8 cellular contexts compared by ENCODE assay signal in the genomic region with DNA sequence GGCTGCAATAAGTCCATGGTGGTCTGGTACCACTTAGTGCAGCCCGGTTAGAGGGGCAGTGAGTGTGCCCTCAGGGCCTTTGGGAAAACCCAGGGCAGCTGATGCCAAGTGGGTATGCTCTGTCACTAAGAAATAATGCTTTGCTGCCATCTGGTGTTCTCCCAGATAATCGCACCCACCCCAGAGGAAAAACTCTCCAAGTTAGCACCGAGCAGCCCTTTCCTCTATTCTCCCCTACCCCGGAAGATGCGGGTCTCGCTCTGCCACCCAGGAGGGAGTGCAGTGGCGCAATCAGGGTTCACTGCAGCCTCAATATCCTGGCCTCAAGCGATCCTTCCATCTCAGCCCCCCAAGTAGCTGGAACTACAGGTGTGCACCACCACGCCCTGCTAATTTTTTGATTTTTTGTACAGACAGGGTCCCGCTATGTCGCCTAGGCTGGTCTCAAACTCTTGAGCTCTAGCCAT. TPM values are rescaled to one million over a fixed set of nuclear protein-coding genes. Genes with fewer than 3 reads are reported as not detected.
DNase-seq lines count a peak whose midpoint lies in the region; ATAC-seq and TF ChIP-seq lines count a peak whose summit lies in the region.

No MANE protein-coding gene starts in this region.

- H3K36me3 ChIP-seq in IMR-90 (ENCODE audit: control insufficient read depth, insufficient read depth, low read length): 0 out of 2 replicates have a peak, but pooled peaks cover 2% of the 10 kb centered on the region
- peaks cover 0 to 11% (median 0%) of the 10 kb centered on the region in 3 donors for H3K36me3 ChIP-seq in Peyer's patch
- H3K36me3 ChIP-seq in neuronal stem cell (replicated peaks in 1 of 2; ENCODE audit: control insufficient read depth in 2 of 2, insufficient read depth in 2 of 2, low read length in 2 of 2): peaks cover 5 to 18% of the 10 kb centered on the region in 2 donors
- peaks cover 7% of the 10 kb centered on the region for H3K36me3 ChIP-seq in suprapubic skin

- H4K5ac ChIP-seq in IMR-90 (ENCODE audit: low read depth, low read length): no peak overlapping the region

- H2BK15ac ChIP-seq in IMR-90 (ENCODE audit: low read depth, low read length) (no peak overlapping the region), neuronal stem cell (ENCODE audit: low read length) (no peak overlapping the region)

- WGBS in IMR-90 (ENCODE audit: extremely low coverage in 2 of 2, insufficient read length in 1 of 2), 2 experiments: 39% methylated on average over 8 of the region's 11 CpGs; no CpG with 5 or more reads in 1 of the 2 experiments
- WGBS in neuronal stem cell (ENCODE audit: extremely low coverage in 2 of 2, insufficient read length in 2 of 2, insufficient replicate concordance in 1 of 2), 2 donors: no CpG with 5 or more reads among the region's 11 CpGs
- WGBS in suprapubic skin: 17% methylated on average over 11 of the region's 11 CpGs

- H3K4me2 ChIP-seq in IMR-90 (ENCODE audit: low read depth, low read length) (no peak overlapping the region), neuronal stem cell (ENCODE audit: insufficient read depth, low read length, poor library complexity, severe bottlenecking) (no peak overlapping the region)

- H2AFZ ChIP-seq in IMR-90 (replicated peaks; ENCODE audit: low read length, poor library complexity): no peak overlapping the region
- peak overlapping the region; percentile 77 for H2AFZ ChIP-seq in neuronal stem cell (ENCODE audit: low read length)

- no peak overlapping the region for H3K9ac ChIP-seq in IMR-90 (ENCODE audit: low read depth, low read length)
- peak overlapping the region; percentile 30 for H3K9ac ChIP-seq in neuronal stem cell (ENCODE audit: low read depth, low read length, poor library complexity)

- dilution Hi-C loops in IMR-90 (cut with HindIII; ENCODE audit: low sequenced_read_pairs, unreplicated experiment): no loop called here

- H3K9me1 ChIP-seq in IMR-90 (ENCODE audit: insufficient read depth, low read length): peaks cover 5% of the 10 kb centered on the region; the same call in 1 of the 2 replicates

- H4K91ac ChIP-seq in IMR-90 (ENCODE audit: insufficient read depth, low read depth, low read length) (no peak overlapping the region), neuronal stem cell (ENCODE audit: low read depth, low read length, poor library complexity) (no peak overlapping the region)

- H3K23ac ChIP-seq in IMR-90 (ENCODE audit: low read depth, low read length) (no peak overlapping the region), neuronal stem cell (ENCODE audit: low read depth, low read length, poor library complexity) (no peak overlapping the region)

- no peaks in the 10 kb centered on the region for H3K9me3 ChIP-seq in IMR-90 (ENCODE audit: control insufficient read depth, insufficient read depth, low read length)
- H3K9me3 ChIP-seq in Peyer's patch: no peaks in the 10 kb centered on the region
- peaks cover 0 to 2% of the 10 kb centered on the region in 2 donors for H3K9me3 ChIP-seq in neuronal stem cell (replicated peaks in 1 of 2; ENCODE audit: control insufficient read depth in 2 of 2, insufficient read depth in 1 of 2, low read depth in 1 of 2, low read length in 2 of 2)
- no peaks in the 10 kb centered on the region for H3K9me3 ChIP-seq in suprapubic skin

- H3K4me1 ChIP-seq in IMR-90 (ENCODE audit: control insufficient read depth, insufficient read depth, low read length): peaks cover 10% of the 10 kb centered on the region
- H3K4me1 ChIP-seq in Peyer's patch: peaks cover 0 to 10% (median 0%) of the 10 kb centered on the region in 4 donors
- no peaks in the 10 kb centered on the region for H3K4me1 ChIP-seq in neuronal stem cell (ENCODE audit: control insufficient read depth in 2 of 2, insufficient read depth in 1 of 2, low read depth in 1 of 2, low read length in 2 of 2)
- H3K4me1 ChIP-seq in suprapubic skin: peaks cover 34% of the 10 kb centered on the region

- H2BK20ac ChIP-seq in IMR-90 (ENCODE audit: low read depth, low read length): no peak overlapping the region

- H2BK120ac ChIP-seq in IMR-90 (ENCODE audit: low read depth, low read length) (no peak overlapping the region), neuronal stem cell (ENCODE audit: low read depth, low read length) (no peak overlapping the region)

- H3K4me1 Mint-ChIP-seq in activated T-cell treated with anti-CD3 and anti-CD28 coated beads, Interleukin-2, amount 50 U/mL, for 72 hours (ENCODE audit: low read depth): peaks cover 11% of the 10 kb centered on the region

- H3K18ac ChIP-seq in IMR-90 (ENCODE audit: low read depth, low read length) (no peak overlapping the region), neuronal stem cell (ENCODE audit: low read length) (peak overlapping the region; percentile 27)

- H2AK5ac ChIP-seq in IMR-90 (ENCODE audit: low read depth, low read length): no peak overlapping the region
- no peak overlapping the region for H2AK5ac ChIP-seq in neuronal stem cell (ENCODE audit: low read depth, low read length)

- H3K79me1 ChIP-seq in IMR-90 (ENCODE audit: low read depth in 1 of 2, low read length in 2 of 2): peaks cover 0 to 3% of the 10 kb centered on the region in 2 experiments; a peak in 2 of 4 replicates
- H3K79me1 ChIP-seq in neuronal stem cell (ENCODE audit: low read depth, low read length): no peaks in the 10 kb centered on the region

- peaks cover 7% of the 10 kb centered on the region; the same call in 1 of the 2 replicates for H4K20me1 ChIP-seq in IMR-90 (ENCODE audit: insufficient read depth, low read length)

- H2AK9ac ChIP-seq in IMR-90 (replicated peaks; ENCODE audit: low read depth, low read length, poor library complexity): no peak overlapping the region

- H3K4ac ChIP-seq in IMR-90 (ENCODE audit: low read depth, low read length) (no peak overlapping the region), neuronal stem cell (ENCODE audit: low read length) (no peak overlapping the region)

- H3K27me3 ChIP-seq in IMR-90 (ENCODE audit: control insufficient read depth, insufficient read depth, low read length): no peaks in the 10 kb centered on the region
- H3K27me3 ChIP-seq in Peyer's patch: no peaks in the 10 kb centered on the region
- H3K27me3 ChIP-seq in neuronal stem cell (ENCODE audit: control insufficient read depth in 3 of 3, insufficient read depth in 3 of 3, low read depth in 1 of 3, low read length in 3 of 3): no peaks in the 10 kb centered on the region
- H3K27me3 ChIP-seq in suprapubic skin: no peaks in the 10 kb centered on the region

- peak; percentile 83 for TF ChIP-seq CTCF in IMR-90 (conservative IDR thresholded peaks at IDR 0.05; ENCODE audit: low read depth, low read length)
- TF ChIP-seq CTCF in Peyer's patch (IDR thresholded peaks at IDR 0.05): peak; percentile 75 to 88 (median 85)
- peak; percentile 80 for TF ChIP-seq CTCF in fibroblast of the aortic adventitia (IDR thresholded peaks at IDR 0.05; ENCODE audit: insufficient read depth, low read length)
- peak; percentile 71 to 83 for TF ChIP-seq CTCF in suprapubic skin (IDR thresholded peaks at IDR 0.05)

- H4K8ac ChIP-seq in IMR-90 (ENCODE audit: low read depth in 2 of 2, low read length in 2 of 2): no peak overlapping the region
- H4K8ac ChIP-seq in neuronal stem cell (ENCODE audit: low read depth, low read length): no peak overlapping the region

- no peak overlapping the region for H3K14ac ChIP-seq in IMR-90 (replicated peaks; ENCODE audit: low read depth, low read length)
- no peak overlapping the region for H3K14ac ChIP-seq in neuronal stem cell (ENCODE audit: low read length)

- H2BK5ac ChIP-seq in IMR-90 (ENCODE audit: low read depth, low read length, poor library complexity, severe bottlenecking) (no peak overlapping the region), neuronal stem cell (ENCODE audit: low read length) (no peak overlapping the region)

- H3K4me3 Mint-ChIP-seq in activated T-cell treated with anti-CD3 and anti-CD28 coated beads, Interleukin-2, amount 50 U/mL, for 72 hours: no peak overlapping the region

- H3K27ac ChIP-seq in IMR-90 (ENCODE audit: insufficient read depth, low read length) (no peak overlapping the region), Peyer's patch (no peak overlapping the region), neuronal stem cell (replicated peaks; ENCODE audit: low read length) (no peak overlapping the region), suprapubic skin (no peak overlapping the region)

- intact Hi-C loops in IMR-90 (cut with micrococcal nuclease): loop anchor here (1.0 to 10.0 kb wide), 5 partner anchors 176 to 603 kb away; no protein-coding TSS in a partner anchor

- no peaks in the 10 kb centered on the region for H3K9me3 Mint-ChIP-seq in activated T-cell treated with anti-CD3 and anti-CD28 coated beads, Interleukin-2, amount 50 U/mL, for 72 hours

- BruUV-seq in IMR-90 (replicated peaks; lab: Mats Ljungman, UMichigan): no TSS peak

- ATAC-seq in IMR-90 (ENCODE audit: low read depth) (peak; percentile 78), GM18870 (IDR thresholded peaks at IDR 0.05; ENCODE audit: unreplicated experiment) (no peak)
- peak; percentile 87 to 90 for ATAC-seq in activated T-cell treated with anti-CD3 and anti-CD28 coated beads, Interleukin-2, amount 50 U/mL, for 72 hours (replicated peaks in 1 of 2)

- no peak for TF ChIP-seq POLR2A in IMR-90 (IDR thresholded peaks at IDR 0.05; ENCODE audit: low read depth, low read length)
- TF ChIP-seq POLR2A in Peyer's patch (IDR thresholded peaks at IDR 0.05): no peak
- TF ChIP-seq POLR2A in suprapubic skin (IDR thresholded peaks at IDR 0.05): no peak

- no peaks in the 10 kb centered on the region for H3K27me3 Mint-ChIP-seq in activated T-cell treated with anti-CD3 and anti-CD28 coated beads, Interleukin-2, amount 50 U/mL, for 72 hours (ENCODE audit: low read depth)

- in situ Hi-C loops in IMR-90 (cut with MboI; ENCODE audit: low sequenced_read_pairs): loop anchor here (5.0 to 25.0 kb wide), 3 partner anchors 315 to 780 kb away; a partner anchor contains a TSS

- no peak overlapping the region for H3K4me3 ChIP-seq in IMR-90 (ENCODE audit: insufficient read depth, low read depth, low read length)
- H3K4me3 ChIP-seq in Peyer's patch: no peak overlapping the region
- H3K4me3 ChIP-seq in fibroblast of the aortic adventitia (ENCODE audit: low read depth, low read length): no peak overlapping the region
- no peak overlapping the region for H3K4me3 ChIP-seq in neuronal stem cell (ENCODE audit: low read length in 2 of 2)
- no peak overlapping the region for H3K4me3 ChIP-seq in suprapubic skin

- H3K56ac ChIP-seq in IMR-90 (ENCODE audit: extremely low read depth, insufficient read depth, low read length): no peak overlapping the region

- no peak overlapping the region for H3K27ac Mint-ChIP-seq in activated T-cell treated with anti-CD3 and anti-CD28 coated beads, Interleukin-2, amount 50 U/mL, for 72 hours

- DNase-seq in Daoy (ENCODE audit: low read depth) (peak; percentile 68), IMR-90 (peak; percentile 44), Peyer's patch (peak; percentile 58 to 87 (median 71)), fibroblast of the aortic adventitia (ENCODE audit: low read depth) (peak; percentile 68), neuronal stem cell (ENCODE audit: low spot score) (peak; percentile 74), suprapubic skin (ENCODE audit: low spot score in 2 of 2) (peak in 1 of 2 donors; percentile 84)
- DNase-seq in activated T-cell treated with anti-CD3 and anti-CD28 coated beads, Interleukin-2, amount 50 U/mL, for 72 hours: peak; percentile 63 to 76

- peak; percentile 89 for TF ChIP-seq RAD21 in IMR-90 (IDR thresholded peaks at IDR 0.05; ENCODE audit: low read length)

- H3K36me3 Mint-ChIP-seq in activated T-cell treated with anti-CD3 and anti-CD28 coated beads, Interleukin-2, amount 50 U/mL, for 72 hours (ENCODE audit: insufficient read depth in 2 of 2): peaks cover 0 to 3% of the 10 kb centered on the region in 2 donors

- TF ChIP-seq EP300 in suprapubic skin (IDR thresholded peaks at IDR 0.05): no peak

- POLR2A ChIA-PET in IMR-90 (lab: Charles Lee; ENCODE audit: unreplicated experiment): no interaction called here

- CTCF ChIA-PET in IMR-90 (lab: Yijun Ruan, JAX): interaction anchor here (0.6 to 3.1 kb wide), 5 partner anchors 21 to 457 kb away, joined by 3 to 24 read pairs (median 3); a partner anchor contains a TSS

- H2BK12ac ChIP-seq in neuronal stem cell (ENCODE audit: low read length): no peak overlapping the region

RNA-seq across cellular contexts. Expression of a gene that starts 21.3 kb away (rescaled TPM):
- total RNA-seq in Daoy (2014; rRNA removed; shearing (Covaris generic)): 1.5 and 1.9 TPM in 2 replicates
- total RNA-seq in IMR-90 (2012; rRNA removed): 0.28 and 0.36 TPM in 2 replicates
- 0.34 and 0.96 TPM in 2 replicates for polyA plus RNA-seq in IMR-90 (2012; rRNA removed)
- 0.24 and 0.32 TPM in 2 replicates for polyA plus RNA-seq in IMR-90 (2012; cell fraction: cytosol; rRNA removed)
- polyA plus RNA-seq in IMR-90 (2012; cell fraction: nucleus; rRNA removed; ENCODE audit: low replicate concordance): 2.4 and 2.6 TPM in 2 replicates
- total RNA-seq in Peyer's patch: 100 to 1,000 TPM in 2 of 4 donors, 10 to 100 TPM in 2; 64.6 to 189 (median 125) TPM
- total RNA-seq in activated T-cell treated with anti-CD3 and anti-CD28 coated beads, Interleukin-2, amount 50 U/mL, for 72 hours: 1 to 10 TPM; 2.3 to 3.3 TPM
- total RNA-seq in fibroblast of the aortic adventitia (ENCODE audit: low replicate concordance): 3.7 and 4.2 TPM in 2 replicates
- polyA plus RNA-seq in neuronal stem cell (2013, experiment 1 of 2): 2.7 TPM
- 2.3 TPM for polyA plus RNA-seq in neuronal stem cell (2013, experiment 2 of 2)
- total RNA-seq in suprapubic skin: 10 to 100 TPM; 13.1 to 30.8 (median 26.4) TPM

RNA-seq across cellular contexts. Expression of a gene that starts 26.0 kb away (rescaled TPM):
- total RNA-seq in Daoy (2014; rRNA removed; shearing (Covaris generic)): 170 and 255 TPM in 2 replicates
- 36.7 and 69.4 TPM in 2 replicates for total RNA-seq in IMR-90 (2012; rRNA removed)
- polyA plus RNA-seq in IMR-90 (2012; rRNA removed): 34.6 and 38.3 TPM in 2 replicates
- 24.0 and 32.7 TPM in 2 replicates for polyA plus RNA-seq in IMR-90 (2012; cell fraction: cytosol; rRNA removed)
- 5.0 and 13.8 TPM in 2 replicates for polyA plus RNA-seq in IMR-90 (2012; cell fraction: nucleus; rRNA removed; ENCODE audit: low replicate concordance)
- 100 to 1,000 TPM in 1 of 4 donors, 10 to 100 TPM in 3; 56.3 to 137 (median 78.0) TPM for total RNA-seq in Peyer's patch
- total RNA-seq in activated T-cell treated with anti-CD3 and anti-CD28 coated beads, Interleukin-2, amount 50 U/mL, for 72 hours: 10 to 100 TPM; 65.1 to 74.5 TPM
- 57.5 and 67.7 TPM in 2 replicates for total RNA-seq in fibroblast of the aortic adventitia (ENCODE audit: low replicate concordance)
- 138 TPM for polyA plus RNA-seq in neuronal stem cell (2013, experiment 1 of 2)
- 148 TPM for polyA plus RNA-seq in neuronal stem cell (2013, experiment 2 of 2)
- total RNA-seq in suprapubic skin: 10 to 100 TPM; 19.1 to 37.0 (median 21.8) TPM

RNA-seq across cellular contexts. Expression of a gene that starts 28.2 kb away (rescaled TPM):
- 14.6 and 31.4 TPM in 2 replicates for total RNA-seq in Daoy (2014; rRNA removed; shearing (Covaris generic))
- total RNA-seq in IMR-90 (2012; rRNA removed) (34.7 and 35.3 TPM in 2 replicates), Peyer's patch (100 to 1,000 TPM in 1 of 4 donors, 10 to 100 TPM in 3; 65.6 to 122 (median 83.8) TPM), fibroblast of the aortic adventitia (ENCODE audit: low replicate concordance) (37.0 and 55.0 TPM in 2 replicates), suprapubic skin (10 to 100 TPM; 56.4 to 96.6 (median 68.6) TPM)
- 72.3 and 75.9 TPM in 2 replicates for polyA plus RNA-seq in IMR-90 (2012; rRNA removed)
- polyA plus RNA-seq in IMR-90 (2012; cell fraction: cytosol; rRNA removed): 32.8 and 37.1 TPM in 2 replicates
- 87.8 and 96.0 TPM in 2 replicates for polyA plus RNA-seq in IMR-90 (2012; cell fraction: nucleus; rRNA removed; ENCODE audit: low replicate concordance)
- total RNA-seq in activated T-cell treated with anti-CD3 and anti-CD28 coated beads, Interleukin-2, amount 50 U/mL, for 72 hours: 100 to 1,000 TPM; 104 to 113 TPM
- 33.6 TPM for polyA plus RNA-seq in neuronal stem cell (2013, experiment 1 of 2)
- polyA plus RNA-seq in neuronal stem cell (2013, experiment 2 of 2): 39.3 TPM
